9 cellular contexts compared by ENCODE assay signal in genomic region chr3:56921573-56922571, GRCh38.
A peak's percentile ranks its signal among the peaks of the same experiment; 100 is the strongest.
DNase-seq lines count a peak whose midpoint lies in the region; ATAC-seq lines count a peak whose summit lies in the region.
"Had no signal": no experiment of that assay in that cellular context is flagged by ENCODE, and none has a peak within 500 bp of the region (broad histone marks: within the 10 kb centered on the region; RNA-seq: fewer than 3 reads in every experiment).

No MANE protein-coding gene starts in this region.

- H3K4me1 ChIP-seq in adipocyte (ENCODE audit: control insufficient read depth, insufficient read depth, low read length) (peaks cover 30% of the 10 kb centered on the region), mucosa of rectum (ENCODE audit: control insufficient read depth in 2 of 2, insufficient read depth in 2 of 2, low read length in 2 of 2) (peaks cover 8 to 20% of the 10 kb centered on the region in 2 donors)

- DNase-seq in stimulated activated CD4-positive, alpha-beta T cell treated with anti-CD3 and anti-CD28 coated beads, Interleukin-15, amount 100 ng/mL, for 24 hours = peak; percentile 32
- no peak for DNase-seq in stimulated activated CD4-positive, alpha-beta T cell treated with anti-CD3 and anti-CD28 coated beads, Interleukin-4, amount 100 ng/mL, for 1 hour
- peak; percentile 42 for DNase-seq in adipocyte (ENCODE audit: low read depth)
- DNase-seq in HUDEP-2 (lab: John Stamatoyannopoulos, UW; ENCODE audit: unreplicated experiment in 76 of 76) = no peak
- DNase-seq in caudate nucleus (lab: John Stamatoyannopoulos, UW) = no peak
- DNase-seq: NCI-H1092 had no signal

- no peaks in the 10 kb centered on the region for H3K36me3 ChIP-seq in adipocyte (ENCODE audit: control insufficient read depth, insufficient read depth, low read length, severe bottlenecking)
- no peaks in the 10 kb centered on the region for H3K36me3 ChIP-seq in mucosa of rectum (ENCODE audit: control insufficient read depth in 2 of 2, insufficient read depth in 2 of 2, low read length in 2 of 2)

- no peaks in the 10 kb centered on the region for H3K27me3 ChIP-seq in adipocyte (replicated peaks; ENCODE audit: control insufficient read depth, insufficient read depth, low read length)
- H3K27me3 ChIP-seq in mucosa of rectum (ENCODE audit: control insufficient read depth in 2 of 2, insufficient read depth in 2 of 2, low read length in 2 of 2) = no peaks in the 10 kb centered on the region

- H3K9ac ChIP-seq in adipocyte (ENCODE audit: low read length) (peak overlapping the region; percentile 58), mucosa of rectum (ENCODE audit: low read depth in 1 of 2, low read length in 2 of 2) (no peak overlapping the region)

- no peaks in the 10 kb centered on the region for H3K9me3 ChIP-seq in adipocyte (ENCODE audit: control insufficient read depth, low read length)
- H3K9me3 ChIP-seq in mucosa of rectum (ENCODE audit: control insufficient read depth in 2 of 2, low read length in 2 of 2) = no peaks in the 10 kb centered on the region

- no peak for ATAC-seq in GM18861 (IDR thresholded peaks at IDR 0.05; ENCODE audit: unreplicated experiment)
- no peak for ATAC-seq in GM21423 (IDR thresholded peaks at IDR 0.05; ENCODE audit: unreplicated experiment)

- H3K27ac ChIP-seq in mucosa of rectum (ENCODE audit: low read depth in 2 of 2, low read length in 2 of 2) (peak overlapping the region; percentile 43 to 49), caudate nucleus (ENCODE audit: low read depth, low read length) (no peak overlapping the region)

- peak overlapping the region; percentile 74 for H3K4me3 ChIP-seq in adipocyte (ENCODE audit: low read length)
- peak overlapping the region in 1 of 2 donors; percentile 27 for H3K4me3 ChIP-seq in mucosa of rectum (ENCODE audit: low read length in 2 of 2)

Comparison
In these comparisons a context has a peak if more than half of its experiments do, and no peak if none do; other contexts are left out.
1. DNase-seq: peak in stimulated activated CD4-positive, alpha-beta T cell treated with anti-CD3 and anti-CD28 coated beads, Interleukin-15, amount 100 ng/mL, for 24 hours (single experiment) and adipocyte (single experiment); none in stimulated activated CD4-positive, alpha-beta T cell treated with anti-CD3 and anti-CD28 coated beads, Interleukin-4, amount 100 ng/mL, for 1 hour (single experiment), HUDEP-2 (0 of 76) and caudate nucleus (0 of 61).